ENCODE assay signal across 17 cellular contexts in the genomic region with DNA sequence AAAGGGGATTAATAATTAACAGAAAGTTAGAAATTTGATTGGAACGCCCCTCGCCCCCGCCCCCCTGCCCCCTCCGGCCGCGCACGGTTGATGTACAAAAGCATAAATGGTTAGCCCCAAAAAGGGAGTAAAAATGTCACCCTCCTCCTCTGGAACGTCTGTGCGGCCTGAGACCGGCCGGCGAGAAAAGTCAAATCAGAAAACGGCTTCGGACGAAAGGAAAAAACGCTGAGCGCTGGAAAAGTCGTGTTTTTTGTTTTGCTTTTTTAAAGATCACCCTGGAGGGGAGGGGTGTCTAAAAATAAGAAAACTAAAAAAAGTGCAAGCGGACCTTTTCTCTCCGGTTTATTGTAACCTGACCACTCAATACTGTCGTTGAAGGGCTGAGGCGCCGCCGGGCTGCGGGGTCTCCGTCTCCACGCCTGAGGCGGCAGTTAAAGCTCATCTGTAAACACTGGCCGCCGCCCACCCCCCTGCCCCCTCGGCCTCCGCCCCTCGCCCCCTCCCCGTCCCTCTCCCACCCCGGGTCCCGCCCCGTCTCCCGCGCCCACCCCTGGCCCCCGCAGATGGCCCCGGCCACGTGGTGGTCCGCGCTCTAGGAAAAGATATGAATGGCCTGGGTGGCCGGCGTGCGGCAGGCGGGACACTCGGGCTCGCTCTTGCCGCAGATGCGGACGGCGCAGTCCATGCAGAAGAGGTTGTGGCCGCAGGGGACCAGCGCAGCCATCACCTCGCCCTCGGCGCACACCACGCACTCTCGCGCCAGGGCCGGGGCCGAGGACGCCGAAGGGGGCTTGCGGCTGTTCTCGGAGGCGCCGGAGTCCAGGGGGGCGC. TPM values are rescaled to one million over a fixed set of nuclear protein-coding genes. Genes with fewer than 3 reads are reported as not detected.
A peak's percentile ranks its signal among the peaks of the same experiment; 100 is the strongest.
DNase-seq lines count a peak whose midpoint lies in the region; ATAC-seq and TF ChIP-seq lines count a peak whose summit lies in the region.
"Had no signal": no experiment of that assay in that cellular context is flagged by ENCODE, and none has a peak within 500 bp of the region (broad histone marks: within the 10 kb centered on the region; RNA-seq: fewer than 3 reads in every experiment).

No MANE protein-coding gene starts in this region.

- peak overlapping the region; percentile 48 for H3K27ac Mint-ChIP-seq in glutamatergic neuron (ENCODE audit: unreplicated experiment)
- H3K27ac Mint-ChIP-seq in stimulated activated memory B cell treated with anti-CD40 and anti-IgM and Interleukin-4, amounts not matched to agents 10 μg/mL and 1 μg/mL and 100 μg/mL, for 72 hours: no peak overlapping the region
- H3K27ac Mint-ChIP-seq: CD14-positive monocyte; CD8-positive, alpha-beta T cell; HFFc6 had no signal

- H3K36me3 Mint-ChIP-seq in glutamatergic neuron (ENCODE audit: unreplicated experiment): no peaks in the 10 kb centered on the region
- no peaks in the 10 kb centered on the region for H3K36me3 Mint-ChIP-seq in stimulated activated memory B cell treated with anti-CD40 and anti-IgM and Interleukin-4, amounts not matched to agents 10 μg/mL and 1 μg/mL and 100 μg/mL, for 72 hours
- H3K36me3 Mint-ChIP-seq: CD14-positive monocyte; CD8-positive, alpha-beta T cell had no signal

- no peaks in the 10 kb centered on the region for H3K4me1 ChIP-seq in mammary epithelial cell (ENCODE audit: insufficient read depth, low read length)
- no peaks in the 10 kb centered on the region for H3K4me1 ChIP-seq in breast epithelium

- BruUV-seq in mammary epithelial cell (replicated peaks; lab: Mats Ljungman, UMichigan): TSS peak; percentile 61

- intact Hi-C loops in mammary epithelial cell (cut with micrococcal nuclease) (no loop called here), breast epithelium (cut with DNase I; ENCODE audit: low total_unique reads) (no loop called here)

- in situ Hi-C loops in mammary epithelial cell (cut with MboI; ENCODE audit: low sequenced_read_pairs in 2 of 2): no loop called here
- in situ Hi-C loops in GM13977 (cut with MboI; ENCODE audit: low pct_unique_long_range_greater_than_20kb, low sequenced_read_pairs, unreplicated experiment): no loop called here

- WGBS in mammary epithelial cell (ENCODE audit: low coverage, missing lambda C conversion rate): 91% methylated on average over 10 of the region's 71 CpGs

- CTCF ChIA-PET in mammary epithelial cell (lab: Charles Lee; ENCODE audit: low non-redundant PET): no interaction called here

- dilution Hi-C loops in mammary epithelial cell (cut with HindIII; ENCODE audit: low sequenced_read_pairs): no loop called here

- ATAC-seq in stimulated activated memory B cell treated with anti-CD40 and anti-IgM and Interleukin-4, amounts not matched to agents 10 μg/mL and 1 μg/mL and 100 μg/mL, for 72 hours: peak; percentile 34
- ATAC-seq: CD8-positive, alpha-beta T cell had no signal

- H3K9me3 Mint-ChIP-seq in glutamatergic neuron (ENCODE audit: unreplicated experiment): peaks cover 11% of the 10 kb centered on the region
- no peaks in the 10 kb centered on the region for H3K9me3 Mint-ChIP-seq in stimulated activated memory B cell treated with anti-CD40 and anti-IgM and Interleukin-4, amounts not matched to agents 10 μg/mL and 1 μg/mL and 100 μg/mL, for 72 hours
- H3K9me3 Mint-ChIP-seq: CD8-positive, alpha-beta T cell; HFFc6 had no signal

- no peak overlapping the region for H3K4me3 Mint-ChIP-seq in glutamatergic neuron (ENCODE audit: unreplicated experiment)
- no peak overlapping the region for H3K4me3 Mint-ChIP-seq in stimulated activated memory B cell treated with anti-CD40 and anti-IgM and Interleukin-4, amounts not matched to agents 10 μg/mL and 1 μg/mL and 100 μg/mL, for 72 hours
- H3K4me3 Mint-ChIP-seq: CD14-positive monocyte; CD8-positive, alpha-beta T cell; HFFc6 had no signal

- H3K4me2 ChIP-seq in mammary epithelial cell (ENCODE audit: insufficient read depth, low read depth, low read length): no peak overlapping the region

- peaks cover 17% of the 10 kb centered on the region for H3K79me2 ChIP-seq in mammary epithelial cell (ENCODE audit: insufficient read depth, low read length)

- no peaks in the 10 kb centered on the region for H4K20me1 ChIP-seq in mammary epithelial cell (ENCODE audit: insufficient read depth, low read length)

- TF ChIP-seq POLR2A in breast epithelium (IDR thresholded peaks at IDR 0.05): no peak

- DNase-seq in mammary epithelial cell: no peak
- DNase-seq in breast epithelium (ENCODE audit: low spot score in 2 of 2): no peak
- no peak for DNase-seq in glutamatergic neuron
- DNase-seq in putamen (ENCODE audit: low spot score): no peak
- DNase-seq in GM13977 (ENCODE audit: low spot score): no peak
- DNase-seq: CD8-positive, alpha-beta T cell; COR-L47; DMS53; GF-D8; HCEC 1CT; HFFc6 had no signal

- no peak for TF ChIP-seq CTCF in mammary epithelial cell (conservative IDR thresholded peaks at IDR 0.05 in 1 of 2, IDR thresholded peaks at IDR 0.05 in 1 of 2; ENCODE audit: extremely low read depth in 1 of 2, insufficient read depth in 1 of 2, low read depth in 1 of 2, low read length in 2 of 2)
- no peak for TF ChIP-seq CTCF in breast epithelium (IDR thresholded peaks at IDR 0.05)
- no peak for TF ChIP-seq CTCF in glutamatergic neuron (IDR thresholded peaks at IDR 0.05; ENCODE audit: partially characterized antibody, unreplicated experiment)
- no peak for TF ChIP-seq CTCF in GM13977 (IDR thresholded peaks at IDR 0.05; ENCODE audit: extremely low read depth, insufficient read depth, missing control alignments)

- H3K9me3 ChIP-seq in mammary epithelial cell (replicated peaks; ENCODE audit: insufficient read depth, low read length) (no peaks in the 10 kb centered on the region), breast epithelium (no peaks in the 10 kb centered on the region)

- no peak overlapping the region for H3K27ac ChIP-seq in mammary epithelial cell (ENCODE audit: insufficient read depth, low read depth, low read length)
- no peak overlapping the region for H3K27ac ChIP-seq in breast epithelium
- H3K27ac ChIP-seq: 22Rv1, HL-60 had no signal

- peaks cover 4% of the 10 kb centered on the region for H3K27me3 Mint-ChIP-seq in glutamatergic neuron (ENCODE audit: unreplicated experiment)
- peaks cover 19% of the 10 kb centered on the region for H3K27me3 Mint-ChIP-seq in stimulated activated memory B cell treated with anti-CD40 and anti-IgM and Interleukin-4, amounts not matched to agents 10 μg/mL and 1 μg/mL and 100 μg/mL, for 72 hours

- H3K27me3 ChIP-seq in mammary epithelial cell (ENCODE audit: insufficient read depth, low read length): no peaks in the 10 kb centered on the region
- H3K27me3 ChIP-seq in breast epithelium: no peaks in the 10 kb centered on the region

- H3K36me3 ChIP-seq in mammary epithelial cell (ENCODE audit: insufficient read depth, low read length) (no peaks in the 10 kb centered on the region), breast epithelium (no peaks in the 10 kb centered on the region)

- H3K4me1 Mint-ChIP-seq in glutamatergic neuron (ENCODE audit: low read depth, unreplicated experiment): peaks cover 2% of the 10 kb centered on the region
- H3K4me1 Mint-ChIP-seq in stimulated activated memory B cell treated with anti-CD40 and anti-IgM and Interleukin-4, amounts not matched to agents 10 μg/mL and 1 μg/mL and 100 μg/mL, for 72 hours: no peaks in the 10 kb centered on the region
- H3K4me1 Mint-ChIP-seq: CD14-positive monocyte had no signal

- H2AFZ ChIP-seq in mammary epithelial cell (ENCODE audit: low read depth, low read length): no peak overlapping the region

- H3K4me3 ChIP-seq in mammary epithelial cell (replicated peaks in 1 of 3; ENCODE audit: insufficient read depth in 1 of 3, low read depth in 2 of 3, low read length in 3 of 3) (no peak overlapping the region), breast epithelium (no peak overlapping the region)

- H3K9ac ChIP-seq in mammary epithelial cell (ENCODE audit: insufficient read depth, low read length): no peak overlapping the region

RNA-seq across cellular contexts. Expression of a gene that starts 12.9 kb away (rescaled TPM):
- total RNA-seq in mammary epithelial cell (10 to 100 TPM; 41.1 to 47.2 TPM), breast epithelium (10 to 100 TPM; 12.5 to 14.3 (median 12.6) TPM), glutamatergic neuron (ENCODE audit: unreplicated experiment) (96.7 TPM)
- 10.3 TPM for polyA plus RNA-seq in mammary epithelial cell
- polyA minus RNA-seq in mammary epithelial cell: 7.2 TPM

RNA-seq across cellular contexts. Expression of a gene that starts 31.3 kb away (rescaled TPM):
- not detected for total RNA-seq in mammary epithelial cell
- polyA plus RNA-seq in mammary epithelial cell: not detected
- not detected for polyA minus RNA-seq in mammary epithelial cell
- under 1 TPM in 2 of 3 donors, not detected in 1; 0.44 to 0.98 TPM for total RNA-seq in breast epithelium
- 0.69 TPM for total RNA-seq in glutamatergic neuron (ENCODE audit: unreplicated experiment)
- total RNA-seq: A673; CD8-positive, alpha-beta T cell had no signal
- polyA plus RNA-seq: BJ, CD14-positive monocyte had no signal

RNA-seq across cellular contexts. Expression of a gene that starts 37.5 kb away (rescaled TPM):
- total RNA-seq in mammary epithelial cell (10 to 100 TPM; 58.5 to 84.3 TPM), breast epithelium (10 to 100 TPM; 51.8 to 71.3 (median 70.8) TPM), glutamatergic neuron (ENCODE audit: unreplicated experiment) (106 TPM)
- 42.7 TPM for polyA plus RNA-seq in mammary epithelial cell
- polyA minus RNA-seq in mammary epithelial cell: 34.8 TPM

RNA-seq across cellular contexts. Expression of a gene that starts 42.4 kb away (rescaled TPM):
- total RNA-seq in mammary epithelial cell (10 to 100 TPM in 1 of 2 donors, 1 to 10 TPM in 1; 5.3 to 21.9 TPM), breast epithelium (1 to 10 TPM; 1.3 to 3.5 (median 2.1) TPM), glutamatergic neuron (ENCODE audit: unreplicated experiment) (0.83 TPM)
- 6.0 TPM for polyA plus RNA-seq in mammary epithelial cell
- polyA minus RNA-seq in mammary epithelial cell: not detected
- polyA plus RNA-seq: CD14-positive monocyte had no signal

RNA-seq across cellular contexts. Expression of a gene that starts 50.1 kb away (rescaled TPM):
- total RNA-seq in mammary epithelial cell (100 to 1,000 TPM in 1 of 2 donors, 10 to 100 TPM in 1; 28.3 to 250 TPM), breast epithelium (100 to 1,000 TPM in 1 of 3 donors, 10 to 100 TPM in 2; 59.6 to 117 (median 63.4) TPM), glutamatergic neuron (ENCODE audit: unreplicated experiment) (204 TPM)
- polyA plus RNA-seq in mammary epithelial cell: 114 TPM
- 3.8 TPM for polyA minus RNA-seq in mammary epithelial cell
